In the genomic region with DNA sequence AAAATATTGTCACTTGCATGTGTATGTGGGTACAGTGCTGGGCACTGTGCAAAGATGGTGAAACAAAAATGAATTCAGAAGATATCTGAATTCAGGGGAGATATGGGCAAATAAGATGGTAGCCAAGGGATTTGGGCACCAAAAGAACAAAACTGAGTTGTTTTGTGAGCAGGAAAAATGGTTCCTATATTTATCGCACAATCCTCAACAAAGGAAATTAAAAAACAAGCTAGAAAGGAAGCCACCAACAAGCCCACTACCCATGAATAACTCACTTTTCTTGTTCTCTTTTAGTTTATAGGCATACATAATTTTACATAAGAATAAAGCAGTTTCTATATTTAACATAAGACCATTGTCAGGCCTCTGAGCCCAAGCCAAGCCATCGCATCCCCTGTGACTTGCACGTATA, we compare ENCODE assay signal across 23 cellular contexts.
"Had no signal": no experiment of that assay in that cellular context is flagged by ENCODE, and none has a peak within 500 bp of the region (broad histone marks: within the 10 kb centered on the region; RNA-seq: fewer than 3 reads in every experiment).

No MANE protein-coding gene starts in this region.

- H3K27ac ChIP-seq: epithelial cell of prostate, esophagus muscularis mucosa, gastrocnemius medialis, left ventricle myocardium inferior, lower lobe of right lung, neural progenitor cell, pancreas, suprapubic skin, thyroid gland had no signal

- DNase-seq: effector memory CD4-positive, alpha-beta T cell; gastrocnemius medialis; immature natural killer cell; left cardiac atrium; left ventricle myocardium inferior; lower lobe of right lung; midbrain; nucleus accumbens; pancreas; right cardiac atrium; stimulated activated CD4-positive, alpha-beta T cell treated with anti-CD3 and anti-CD28 coated beads, Interleukin-4, amount 100 ng/mL, for 1 hour; stimulated activated CD8-positive, alpha-beta memory T cell treated with anti-CD3 and anti-CD28 coated beads, Interleukin-4, amount 100 ng/mL, for 48 hours; stimulated activated naive CD8-positive, alpha-beta T cell treated with anti-CD3 and anti-CD28 coated beads, Interleukin-15, Interleukin-2, amounts not matched to agents 100 U/mL and 50 U/mL, for 24 hours; thyroid gland had no signal

- H3K36me3 Mint-ChIP-seq: immature natural killer cell; memory B cell; natural killer cell treated with Interleukin-12 subunit alpha and Interleukin-12 subunit beta and Interleukin-15 and Interleukin-18, amount 100 ng/mL, for 72 hours; neural progenitor cell; stimulated activated effector memory CD8-positive, alpha-beta T cell treated with anti-CD3 and anti-CD28 coated beads, Interleukin-12 subunit alpha, Interleukin-12 subunit beta, amount 100 ng/mL, for 72 hours; type B pancreatic cell had no signal

- H2AFZ ChIP-seq: neural progenitor cell had no signal

- H3K27ac Mint-ChIP-seq: immature natural killer cell; memory B cell; natural killer cell treated with Interleukin-12 subunit alpha and Interleukin-12 subunit beta and Interleukin-15 and Interleukin-18, amount 100 ng/mL, for 72 hours; neural progenitor cell; progenitor cell of endocrine pancreas; stimulated activated effector memory CD8-positive, alpha-beta T cell treated with anti-CD3 and anti-CD28 coated beads, Interleukin-12 subunit alpha, Interleukin-12 subunit beta, amount 100 ng/mL, for 72 hours; type B pancreatic cell had no signal

- H3K27me3 ChIP-seq: esophagus muscularis mucosa, gastrocnemius medialis, pancreas, suprapubic skin, thyroid gland had no signal

- H3K4me3 Mint-ChIP-seq: immature natural killer cell; memory B cell; natural killer cell treated with Interleukin-12 subunit alpha and Interleukin-12 subunit beta and Interleukin-15 and Interleukin-18, amount 100 ng/mL, for 72 hours; stimulated activated effector memory CD8-positive, alpha-beta T cell treated with anti-CD3 and anti-CD28 coated beads, Interleukin-12 subunit alpha, Interleukin-12 subunit beta, amount 100 ng/mL, for 72 hours; type B pancreatic cell had no signal

- H3K9me3 ChIP-seq: esophagus muscularis mucosa, gastrocnemius medialis, lower lobe of right lung, pancreas, suprapubic skin, thyroid gland had no signal

- H3K9me3 Mint-ChIP-seq: memory B cell; natural killer cell treated with Interleukin-12 subunit alpha and Interleukin-12 subunit beta and Interleukin-15 and Interleukin-18, amount 100 ng/mL, for 72 hours; stimulated activated effector memory CD8-positive, alpha-beta T cell treated with anti-CD3 and anti-CD28 coated beads, Interleukin-12 subunit alpha, Interleukin-12 subunit beta, amount 100 ng/mL, for 72 hours; type B pancreatic cell had no signal

- H3K4me2 ChIP-seq: neural progenitor cell had no signal

- H3K4me3 ChIP-seq: esophagus muscularis mucosa, gastrocnemius medialis, left ventricle myocardium inferior, lower lobe of right lung, neural progenitor cell, pancreas, suprapubic skin, thyroid gland had no signal

- H3K36me3 ChIP-seq: esophagus muscularis mucosa, gastrocnemius medialis, left ventricle myocardium inferior, lower lobe of right lung, neural progenitor cell, pancreas, suprapubic skin, thyroid gland had no signal

- H3K27me3 Mint-ChIP-seq: memory B cell had no signal

- H3K4me1 ChIP-seq: esophagus muscularis mucosa, gastrocnemius medialis, left ventricle myocardium inferior, lower lobe of right lung, pancreas, suprapubic skin, thyroid gland had no signal

- H3K9ac ChIP-seq: neural progenitor cell had no signal

- H3K4me1 Mint-ChIP-seq: immature natural killer cell; memory B cell; stimulated activated effector memory CD8-positive, alpha-beta T cell treated with anti-CD3 and anti-CD28 coated beads, Interleukin-12 subunit alpha, Interleukin-12 subunit beta, amount 100 ng/mL, for 72 hours had no signal

- ATAC-seq: gastrocnemius medialis; left cardiac atrium; lower lobe of right lung; natural killer cell treated with Interleukin-12 subunit alpha and Interleukin-12 subunit beta and Interleukin-15 and Interleukin-18, amount 100 ng/mL, for 72 hours; pancreas; right cardiac atrium; stimulated activated effector memory CD8-positive, alpha-beta T cell treated with anti-CD3 and anti-CD28 coated beads, Interleukin-12 subunit alpha, Interleukin-12 subunit beta, amount 100 ng/mL, for 72 hours; stimulated activated naive CD8-positive, alpha-beta T cell treated with anti-CD3 and anti-CD28 coated beads, Interleukin-15, Interleukin-2, amounts not matched to agents 100 U/mL and 50 U/mL, for 24 hours had no signal
